ENCODE assay signal across 36 cellular contexts in the genomic region with DNA sequence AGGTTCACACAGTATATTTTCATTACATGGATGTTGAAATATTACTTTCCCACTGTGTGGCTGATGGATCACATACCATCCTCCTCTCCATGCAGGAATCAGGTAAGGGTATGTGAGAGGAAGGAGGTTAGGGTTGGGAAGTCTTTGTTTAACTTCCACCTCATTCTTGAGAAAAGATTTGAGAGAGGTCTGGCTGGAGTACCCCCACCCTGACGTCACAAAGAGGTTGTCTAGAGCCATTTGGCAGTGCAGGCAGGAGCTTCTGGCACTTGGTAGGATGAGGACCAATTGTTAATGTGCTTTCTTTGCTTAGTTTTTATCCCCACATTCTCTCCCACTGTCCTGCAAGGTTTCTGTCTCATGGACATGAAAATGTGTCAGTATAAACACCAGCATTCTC.
"Had no signal": no experiment of that assay in that cellular context is flagged by ENCODE, and none has a peak within 500 bp of the region (broad histone marks: within the 10 kb centered on the region; RNA-seq: fewer than 3 reads in every experiment).

No MANE protein-coding gene starts in this region.

- H3K4me2 ChIP-seq: KMS-11 had no signal

- H3K27me3 ChIP-seq: MG63 had no signal

- DNase-seq: Karpas-422, Kasumi-1, KG1, MG63, MM.1S, MV-4-11, NCI-H1048, NCI-H1092, NCI-H1092 treated with DMSO at 0.1 percent for 48 hours, NCI-H1105, NCI-H1105 treated with DMSO at 0.1 percent for 48 hours, NCI-H1417, NCI-H1417 treated with DMSO at 0.1 percent for 48 hours, NCI-H1436, NCI-H1436 treated with DMSO at 0.1 percent for 48 hours, NCI-H146, NCI-H1694, NCI-H1694 treated with DMSO at 0.1 percent for 48 hours, NCI-H187, NCI-H187 treated with DMSO at 0.1 percent for 48 hours, NCI-H1930, NCI-H2029, NCI-H2029 treated with DMSO at 0.1 percent for 48 hours, NCI-H2081, NCI-H2081 treated with DMSO at 0.1 percent for 48 hours, NCI-H2107, NCI-H2171, NCI-H2171 treated with DMSO at 0.1 percent for 48 hours, NCI-H2227 treated with DMSO at 0.1 percent for 48 hours, NCI-H226, NCI-H345, NCI-H446, NCI-H446 treated with DMSO at 0.1 percent for 48 hours, NCI-H510A, NCI-H510A treated with DMSO at 0.1 percent for 48 hours had no signal

- H3K36me3 ChIP-seq: MG63 had no signal

- H3K27ac ChIP-seq: KMS-11 had no signal

- H3K9ac ChIP-seq: KMS-11 had no signal

- H3K4me3 ChIP-seq: MG63 had no signal
